ENCODE assay signal across 20 cellular contexts in genomic region chr21:42476493-42477342, GRCh38. TPM values are rescaled to one million over a fixed set of nuclear protein-coding genes. Genes with fewer than 3 reads are reported as not detected.
"Had no signal": no experiment of that assay in that cellular context is flagged by ENCODE, and none has a peak within 500 bp of the region (broad histone marks: within the 10 kb centered on the region; RNA-seq: fewer than 3 reads in every experiment).

No MANE protein-coding gene starts in this region.

- H3K27ac Mint-ChIP-seq: activated CD4-positive, alpha-beta memory T cell treated with anti-CD3 and anti-CD28 coated beads for 36 hours; activated CD4-positive, alpha-beta T cell treated with anti-CD3 and anti-CD28 coated beads for 36 hours; activated naive CD4-positive, alpha-beta T cell treated with anti-CD3 and anti-CD28 coated beads, Interleukin-2, amount 50 U/mL, for 24 hours; activated T-cell treated with anti-CD3 and anti-CD28 coated beads, Interleukin-2, amount 50 U/mL, for 72 hours; effector memory CD8-positive, alpha-beta T cell; progenitor cell of endocrine pancreas; WTC11 had no signal

- H3K9me3 Mint-ChIP-seq: activated CD4-positive, alpha-beta memory T cell treated with anti-CD3 and anti-CD28 coated beads for 36 hours; activated naive CD4-positive, alpha-beta T cell treated with anti-CD3 and anti-CD28 coated beads, Interleukin-2, amount 50 U/mL, for 24 hours; activated T-cell treated with anti-CD3 and anti-CD28 coated beads, Interleukin-2, amount 50 U/mL, for 72 hours; effector memory CD8-positive, alpha-beta T cell had no signal

- ATAC-seq: activated CD4-positive, alpha-beta T cell treated with anti-CD3 and anti-CD28 coated beads for 36 hours; activated T-cell treated with anti-CD3 and anti-CD28 coated beads, Interleukin-2, amount 50 U/mL, for 72 hours; effector memory CD8-positive, alpha-beta T cell; left lung; upper lobe of right lung; WTC11 had no signal

- H3K4me1 Mint-ChIP-seq: activated naive CD4-positive, alpha-beta T cell treated with anti-CD3 and anti-CD28 coated beads, Interleukin-2, amount 50 U/mL, for 24 hours had no signal

- H3K4me3 ChIP-seq: cardiac muscle cell, left lung, skin epidermis, thoracic aorta, upper lobe of right lung had no signal

- H3K4me3 Mint-ChIP-seq: activated CD4-positive, alpha-beta memory T cell treated with anti-CD3 and anti-CD28 coated beads for 36 hours; activated CD4-positive, alpha-beta T cell treated with anti-CD3 and anti-CD28 coated beads for 36 hours; activated naive CD4-positive, alpha-beta T cell treated with anti-CD3 and anti-CD28 coated beads, Interleukin-2, amount 50 U/mL, for 24 hours; activated T-cell treated with anti-CD3 and anti-CD28 coated beads, Interleukin-2, amount 50 U/mL, for 72 hours; effector memory CD8-positive, alpha-beta T cell; WTC11 had no signal

- DNase-seq: activated CD4-positive, alpha-beta memory T cell treated with anti-CD3 and anti-CD28 coated beads for 36 hours; activated CD4-positive, alpha-beta T cell treated with anti-CD3 and anti-CD28 coated beads for 36 hours; activated gamma-delta T cell; activated T-cell treated with anti-CD3 and anti-CD28 coated beads, Interleukin-2, amount 50 U/mL, for 72 hours; effector memory CD8-positive, alpha-beta T cell; left lung; mammary epithelial cell; midbrain; SW 1271; upper lobe of right lung had no signal

- H3K27ac ChIP-seq: cardiac muscle cell, left lung, skin epidermis, thoracic aorta, upper lobe of right lung had no signal

- H3K27me3 Mint-ChIP-seq: activated naive CD4-positive, alpha-beta T cell treated with anti-CD3 and anti-CD28 coated beads, Interleukin-2, amount 50 U/mL, for 24 hours; progenitor cell of endocrine pancreas had no signal

- H3K36me3 Mint-ChIP-seq: activated CD4-positive, alpha-beta memory T cell treated with anti-CD3 and anti-CD28 coated beads for 36 hours; activated naive CD4-positive, alpha-beta T cell treated with anti-CD3 and anti-CD28 coated beads, Interleukin-2, amount 50 U/mL, for 24 hours; WTC11 had no signal

RNA-seq across cellular contexts. Expression of gene RSPH1, which starts 19.3 kb away (rescaled TPM):
- total RNA-seq: dermis microvascular lymphatic vessel endothelial cell; fibroblast of villous mesenchyme; myocyte; T-helper 2 cell treated with Interferon-gamma antibody and Interleukin-4, amounts not matched to agents 100 ng/mL and 5 ng/mL, for 36 hours had no signal

RNA-seq across cellular contexts. Expression of gene SLC37A1, which starts 36.9 kb away (rescaled TPM):
- total RNA-seq: myocyte had no signal
